ENCODE assay signal across 9 cellular contexts in the genomic region with DNA sequence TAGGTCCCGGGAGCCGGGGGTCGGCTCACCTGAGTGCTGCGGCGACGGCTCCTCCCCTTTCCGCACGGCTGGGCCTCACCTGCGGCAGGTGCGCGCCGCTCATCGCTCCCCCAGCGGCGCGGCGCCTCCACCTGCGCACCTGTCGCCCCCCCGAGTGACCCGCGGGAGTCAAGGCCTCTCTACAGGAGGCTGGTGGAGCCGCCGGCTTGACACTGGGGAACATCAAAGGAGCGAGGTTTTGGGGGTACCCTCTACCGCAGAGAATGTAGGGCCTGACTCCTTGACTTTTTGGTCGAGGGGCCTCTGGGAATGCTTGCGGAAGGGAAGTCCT. TPM values are rescaled to one million over a fixed set of nuclear protein-coding genes. Genes with fewer than 3 reads are reported as not detected.
DNase-seq lines count a peak whose midpoint lies in the region; ATAC-seq and TF ChIP-seq lines count a peak whose summit lies in the region.
"Had no signal": no experiment of that assay in that cellular context is flagged by ENCODE, and none has a peak within 500 bp of the region (broad histone marks: within the 10 kb centered on the region; RNA-seq: fewer than 3 reads in every experiment).

No MANE protein-coding gene starts in this region.

- no peaks in the 10 kb centered on the region for H3K36me3 Mint-ChIP-seq in H9 (ENCODE audit: insufficient read depth in 1 of 3, low read depth in 3 of 3)
- H3K36me3 Mint-ChIP-seq in brain, result no peaks in the 10 kb centered on the region

- H3K14ac ChIP-seq in H9 (ENCODE audit: insufficient read depth, low read length), result no peak overlapping the region

- TF ChIP-seq CTCF in AG04449 (IDR thresholded peaks at IDR 0.05; ENCODE audit: insufficient read depth, low read length, missing control alignments), result no peak
- no peak for TF ChIP-seq CTCF in H9 (conservative IDR thresholded peaks at IDR 0.05)
- TF ChIP-seq CTCF in brain (conservative IDR thresholded peaks at IDR 0.05), result no peak
- TF ChIP-seq CTCF in GM20000 (IDR thresholded peaks at IDR 0.05; ENCODE audit: extremely low read depth, missing control alignments), result no peak

- no peak overlapping the region for H4K5ac ChIP-seq in H9 (ENCODE audit: insufficient read length, low read depth, low read length)

- peaks cover 84% of the 10 kb centered on the region for H3K27me3 Mint-ChIP-seq in H9 (ENCODE audit: low read depth)
- H3K27me3 Mint-ChIP-seq in brain, result peaks cover 11% of the 10 kb centered on the region

- H3K79me2 ChIP-seq in H9 (ENCODE audit: insufficient read depth, low read length), result no peaks in the 10 kb centered on the region

- H3K36me3 ChIP-seq in mucosa of stomach (ENCODE audit: control insufficient read depth, insufficient read depth, low read length), result no peaks in the 10 kb centered on the region

- H3K4me3 ChIP-seq in AG04449 (ENCODE audit: low read depth, low read length) (peak overlapping the region; percentile 46), mucosa of stomach (ENCODE audit: low read length) (no peak overlapping the region)

- H2BK20ac ChIP-seq in H9 (ENCODE audit: low read depth, low read length, poor library complexity, severe bottlenecking), result no peak overlapping the region

- no peak overlapping the region for H3K56ac ChIP-seq in H9 (ENCODE audit: insufficient read length, low read depth, low read length)

- H3K4me1 Mint-ChIP-seq in H9 (peaks cover 21 to 25% of the 10 kb centered on the region in 2 experiments), brain (peaks cover 41% of the 10 kb centered on the region)

- H3K4me3 Mint-ChIP-seq in H9, result peak overlapping the region in 1 of 2 experiments; percentile 76; a peak in 2 of 5 replicates
- peak overlapping the region in 4 of 5 experiments; percentile 43 to 74 (median 70) for H3K4me3 Mint-ChIP-seq in brain

- H3K27ac ChIP-seq in H9 (ENCODE audit: insufficient read length, low read depth, low read length), result no peak overlapping the region

- POLR2A ChIA-PET in AG04449 (lab: Yijun Ruan, JAX), result interaction anchor here (0.6 to 9.1 kb wide), 60 partner anchors 9 to 850 kb away, joined by 3 to 233 read pairs (median 5); a partner anchor contains a TSS

- no peaks in the 10 kb centered on the region for H4K20me1 ChIP-seq in H9 (ENCODE audit: control insufficient read depth, insufficient read depth, insufficient read length)

- H3K23me2 ChIP-seq in H9 (ENCODE audit: insufficient read length, low read depth, low read length, poor library complexity, severe bottlenecking), result peaks cover 29% of the 10 kb centered on the region

- no peak overlapping the region for H2BK5ac ChIP-seq in H9 (ENCODE audit: insufficient read length, low read length)

- DNase-seq in AG04449 (ENCODE audit: low read depth, low spot score) (no peak), H9 (no peak), HPDE6-E6E7 (ENCODE audit: extremely low spot score) (no peak), GM20000 (ENCODE audit: low spot score) (no peak)
- DNase-seq in activated CD8-positive, alpha-beta memory T cell treated with anti-CD3 and anti-CD28 coated beads, Interleukin-2, amount 50 U/mL, for 48 hours, result no peak

- no peak overlapping the region for H3K18ac ChIP-seq in H9 (ENCODE audit: insufficient read length, low read depth, low read length)

- H2AK5ac ChIP-seq in H9 (ENCODE audit: insufficient read length, low read length), result no peak overlapping the region

- H3K23ac ChIP-seq in H9 (ENCODE audit: insufficient read length, low read depth, low read length), result no peak overlapping the region

- WGBS in H9 (ENCODE audit: extremely low coverage, insufficient read length, low lambda C conversion rate), result no CpG with 5 or more reads among the region's 28 CpGs

- H2BK120ac ChIP-seq in H9 (ENCODE audit: low read depth, low read length, poor library complexity, severe bottlenecking), result no peak overlapping the region

- no peak overlapping the region for H2BK15ac ChIP-seq in H9 (ENCODE audit: low read depth, low read length)

- no peak overlapping the region for H2BK12ac ChIP-seq in H9 (ENCODE audit: insufficient read length, low read depth, low read length)

- H3T11ph ChIP-seq in H9 (ENCODE audit: low read length), result no peak overlapping the region

- H3K9me3 Mint-ChIP-seq in H9 (peaks cover 0 to 3% of the 10 kb centered on the region in 2 experiments; a peak in 1 of 5 replicates), brain (peaks cover 0 to 6% (median 0%) of the 10 kb centered on the region in 5 experiments)
- H3K9me3 Mint-ChIP-seq: activated CD8-positive, alpha-beta T cell treated with anti-CD3 and anti-CD28 coated beads for 36 hours had no signal

- no peak overlapping the region for H3K27ac Mint-ChIP-seq in H9
- H3K27ac Mint-ChIP-seq in brain, result peak overlapping the region in 1 of 5 experiments; percentile 68
- H3K27ac Mint-ChIP-seq: activated CD8-positive, alpha-beta T cell treated with anti-CD3 and anti-CD28 coated beads for 36 hours had no signal

- H3K4me2 ChIP-seq in H9 (ENCODE audit: insufficient read depth, insufficient read length, low read length), result peak overlapping the region; percentile 17

- no peaks in the 10 kb centered on the region for H3K9me3 ChIP-seq in H9 (ENCODE audit: control insufficient read depth, low read depth, low read length)
- no peaks in the 10 kb centered on the region for H3K9me3 ChIP-seq in mucosa of stomach (ENCODE audit: control insufficient read depth, low read length)

- no peak overlapping the region for H3K9ac ChIP-seq in H9 (ENCODE audit: extremely low read depth, insufficient read length, low read length)
- H3K9ac ChIP-seq in mucosa of stomach (ENCODE audit: low read length), result peak overlapping the region; percentile 69

- no peak overlapping the region for H4K8ac ChIP-seq in H9 (replicated peaks; ENCODE audit: insufficient read length, low read depth, low read length)

- H3K4me1 ChIP-seq in H9 (ENCODE audit: insufficient read depth, low read length), result no peaks in the 10 kb centered on the region; the same call in 1 of the 2 replicates
- H3K4me1 ChIP-seq in mucosa of stomach (ENCODE audit: control insufficient read depth, insufficient read depth, low read length), result peaks cover 29% of the 10 kb centered on the region

- no peak overlapping the region for H4K91ac ChIP-seq in H9 (ENCODE audit: insufficient read length, low read depth, low read length)

- ATAC-seq in GM21786 (IDR thresholded peaks at IDR 0.05; ENCODE audit: unreplicated experiment), result no peak

- no peak overlapping the region for H3K4ac ChIP-seq in H9 (ENCODE audit: low read depth, low read length)

- CTCF ChIA-PET in AG04449 (lab: Yijun Ruan, JAX), result interaction anchor here (0.9 to 15.2 kb wide), 3 partner anchors 10 to 304 kb away, joined by 3 to 345 read pairs (median 6); no protein-coding TSS in a partner anchor

- no peaks in the 10 kb centered on the region for H3K79me1 ChIP-seq in H9 (ENCODE audit: insufficient read depth, low read depth, low read length, poor library complexity, severe bottlenecking)

- H3K27me3 ChIP-seq in H9 (ENCODE audit: insufficient read depth, low read length) (peaks cover 53% of the 10 kb centered on the region), mucosa of stomach (ENCODE audit: control insufficient read depth, insufficient read depth, low read length) (no peaks in the 10 kb centered on the region)

- no peak overlapping the region for H2AFZ ChIP-seq in H9 (ENCODE audit: low read length)

RNA-seq across cellular contexts. Expression of a gene that starts 0.5 kb away (rescaled TPM):
- total RNA-seq in H9 (2021), result 1.0 and 1.3 TPM in 2 replicates
- polyA plus RNA-seq in brain (ENCODE audit: insufficient read depth, low read depth, low replicate concordance), result 9.6 TPM
